Comparison of ENCODE assay signal across 17 cellular contexts in the genomic region with DNA sequence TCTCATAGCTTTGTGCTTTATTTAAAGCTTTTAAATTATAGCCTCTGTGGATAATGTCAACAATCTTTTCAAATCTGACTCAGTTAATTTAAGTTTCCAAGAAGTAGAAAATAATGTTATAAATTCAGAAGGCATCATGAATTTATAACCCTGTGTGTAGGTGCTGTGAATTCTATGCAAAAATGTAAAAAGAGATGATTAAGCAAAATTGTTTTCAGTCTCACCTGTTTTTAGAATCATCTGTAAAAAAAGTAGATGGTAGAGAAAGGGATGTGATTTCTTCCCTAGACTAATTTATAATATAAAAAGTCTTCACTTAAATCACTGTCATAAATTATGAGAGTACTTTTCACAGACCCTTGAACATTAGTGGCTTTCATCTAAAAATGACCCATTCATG.
DNase-seq lines count a peak whose midpoint lies in the region; ATAC-seq and FAIRE-seq lines count a peak whose summit lies in the region.
"Had no signal": no experiment of that assay in that cellular context is flagged by ENCODE, and none has a peak within 500 bp of the region (broad histone marks: within the 10 kb centered on the region; RNA-seq: fewer than 3 reads in every experiment).

No MANE protein-coding gene starts in this region.

- H3K4me3 ChIP-seq in Karpas-422 (ENCODE audit: low read length) (no peak overlapping the region), small intestine (ENCODE audit: low read depth in 1 of 2, low read length in 2 of 2) (no peak overlapping the region)
- H3K4me3 ChIP-seq: BLaER1 had no signal

- no peak overlapping the region for H3K4me2 ChIP-seq in Karpas-422 (ENCODE audit: low read depth, low read length, poor library complexity, severe bottlenecking)
- H3K4me2 ChIP-seq: BLaER1 had no signal

- no peaks in the 10 kb centered on the region for H3K27me3 Mint-ChIP-seq in activated CD4-positive, alpha-beta T cell treated with anti-CD3 and anti-CD28 coated beads, Interleukin-2, amount 10 ng/mL, durations not matched to agents 7 days and 5 days
- no peaks in the 10 kb centered on the region for H3K27me3 Mint-ChIP-seq in central memory CD8-positive, alpha-beta T cell
- H3K27me3 Mint-ChIP-seq: CD8-positive, alpha-beta memory T cell had no signal

- POLR2A ChIA-PET in activated CD4-positive, alpha-beta T cell treated with anti-CD3 and anti-CD28 coated beads, Interleukin-2, amount 10 ng/mL, durations not matched to agents 7 days and 5 days (lab: Charles Lee) = no interaction called here

- CTCF ChIA-PET in activated CD4-positive, alpha-beta T cell treated with anti-CD3 and anti-CD28 coated beads, Interleukin-2, amount 10 ng/mL, durations not matched to agents 7 days and 5 days (lab: Charles Lee) = interaction anchor here (1.0 to 1.1 kb wide), 2 partner anchors 10 to 11 kb away, joined by 3 read pairs; no protein-coding TSS in a partner anchor

- H3K4me1 Mint-ChIP-seq in activated CD4-positive, alpha-beta T cell treated with anti-CD3 and anti-CD28 coated beads, Interleukin-2, amount 10 ng/mL, durations not matched to agents 7 days and 5 days = peaks cover 19% of the 10 kb centered on the region
- H3K4me1 Mint-ChIP-seq in central memory CD8-positive, alpha-beta T cell = peaks cover 11% of the 10 kb centered on the region

- H3K9me3 ChIP-seq in Karpas-422 (ENCODE audit: low read length) = no peaks in the 10 kb centered on the region
- H3K9me3 ChIP-seq in small intestine (ENCODE audit: control insufficient read depth, low read depth) = no peaks in the 10 kb centered on the region
- H3K9me3 ChIP-seq: Caco-2 had no signal

- H3K79me2 ChIP-seq in Karpas-422 (ENCODE audit: low read length) = no peaks in the 10 kb centered on the region

- H3K9ac ChIP-seq in Karpas-422 (ENCODE audit: low read length) = no peak overlapping the region
- H3K9ac ChIP-seq: BLaER1 had no signal

- H3K36me3 ChIP-seq in Karpas-422 (ENCODE audit: insufficient read depth, low read length) = no peaks in the 10 kb centered on the region
- peaks cover 0 to 2% of the 10 kb centered on the region in 2 donors for H3K36me3 ChIP-seq in small intestine (ENCODE audit: control insufficient read depth in 2 of 2, insufficient read depth in 2 of 2, low read length in 2 of 2)

- no peak overlapping the region for H2AFZ ChIP-seq in Karpas-422 (ENCODE audit: low read length)

- no peak for ATAC-seq in central memory CD8-positive, alpha-beta T cell (replicated peaks; ENCODE audit: extremely low read depth, poor library complexity, severe bottlenecking)
- ATAC-seq in activated CD4-positive, CD25-positive, alpha-beta regulatory T cell treated with anti-CD3 and anti-CD28 coated beads, Interleukin-2, amount 50 U/mL, for 24 hours = no peak
- no peak for ATAC-seq in GM21423 (IDR thresholded peaks at IDR 0.05; ENCODE audit: unreplicated experiment)

- H3K9me2 ChIP-seq in Karpas-422 (replicated peaks; ENCODE audit: insufficient read depth, low read length) = no peaks in the 10 kb centered on the region

- no peak for DNase-seq in activated CD4-positive, alpha-beta T cell treated with anti-CD3 and anti-CD28 coated beads, Interleukin-2, amount 10 ng/mL, durations not matched to agents 7 days and 5 days
- DNase-seq in activated CD4-positive, alpha-beta T cell treated with anti-CD3 and anti-CD28 coated beads for 48 hours = no peak
- peak; percentile 28 for DNase-seq in Karpas-422
- no peak for DNase-seq in central memory CD8-positive, alpha-beta T cell (ENCODE audit: low spot score in 2 of 2)
- no peak for DNase-seq in small intestine
- DNase-seq: AML-193; Caco-2; CD8-positive, alpha-beta memory T cell; DMS53; GF-D8; HCEC 1CT; HFFc6 had no signal

- H3K27me3 ChIP-seq in Karpas-422 (ENCODE audit: low read length) = no peaks in the 10 kb centered on the region; the same call in 1 of the 2 replicates
- no peaks in the 10 kb centered on the region for H3K27me3 ChIP-seq in small intestine (ENCODE audit: control insufficient read depth in 2 of 2, insufficient read depth in 2 of 2, low read length in 2 of 2)
- H3K27me3 ChIP-seq: BLaER1 had no signal

- no peak overlapping the region for H3K4me3 Mint-ChIP-seq in activated CD4-positive, alpha-beta T cell treated with anti-CD3 and anti-CD28 coated beads, Interleukin-2, amount 10 ng/mL, durations not matched to agents 7 days and 5 days
- H3K4me3 Mint-ChIP-seq in central memory CD8-positive, alpha-beta T cell = no peak overlapping the region
- H3K4me3 Mint-ChIP-seq: CD8-positive, alpha-beta memory T cell; HFFc6 had no signal

- no peaks in the 10 kb centered on the region for H3K9me3 Mint-ChIP-seq in activated CD4-positive, alpha-beta T cell treated with anti-CD3 and anti-CD28 coated beads, Interleukin-2, amount 10 ng/mL, durations not matched to agents 7 days and 5 days
- no peaks in the 10 kb centered on the region for H3K9me3 Mint-ChIP-seq in central memory CD8-positive, alpha-beta T cell
- H3K9me3 Mint-ChIP-seq: CD8-positive, alpha-beta memory T cell; HFFc6 had no signal

- peaks cover 15% of the 10 kb centered on the region for H3K36me3 Mint-ChIP-seq in activated CD4-positive, alpha-beta T cell treated with anti-CD3 and anti-CD28 coated beads, Interleukin-2, amount 10 ng/mL, durations not matched to agents 7 days and 5 days (ENCODE audit: low read depth)
- H3K36me3 Mint-ChIP-seq in central memory CD8-positive, alpha-beta T cell (ENCODE audit: insufficient read depth) = no peaks in the 10 kb centered on the region

- H3K27ac ChIP-seq in Karpas-422 (ENCODE audit: low read length) = no peak overlapping the region
- H3K27ac ChIP-seq in small intestine (ENCODE audit: low read depth in 1 of 2, low read length in 1 of 2) = no peak overlapping the region
- H3K27ac ChIP-seq: 22Rv1, BLaER1, HL-60 had no signal

- H4K20me1 ChIP-seq in Karpas-422 (ENCODE audit: insufficient read depth, low read depth, low read length) = no peaks in the 10 kb centered on the region
- H4K20me1 ChIP-seq: BLaER1 had no signal

- H3K27ac Mint-ChIP-seq in activated CD4-positive, alpha-beta T cell treated with anti-CD3 and anti-CD28 coated beads, Interleukin-2, amount 10 ng/mL, durations not matched to agents 7 days and 5 days = peak overlapping the region; percentile 31
- peak overlapping the region; percentile 6 for H3K27ac Mint-ChIP-seq in central memory CD8-positive, alpha-beta T cell (ENCODE audit: low read depth)
- H3K27ac Mint-ChIP-seq: HFFc6 had no signal

- peak; percentile 64 for FAIRE-seq in small intestine (lab: Jason Lieb, UNC)

- H3K4me1 ChIP-seq in Karpas-422 (ENCODE audit: low read length) (peaks cover 4% of the 10 kb centered on the region; the same call in 1 of the 2 replicates), small intestine (ENCODE audit: control insufficient read depth in 2 of 2, insufficient read depth in 1 of 2, low read depth in 1 of 2, low read length in 1 of 2) (no peaks in the 10 kb centered on the region)
- H3K4me1 ChIP-seq: Caco-2 had no signal
